In genomic region chr5:77311217-77311571, GRCh38 we compare ENCODE assay signal across 20 cellular contexts.
A peak's percentile ranks its signal among the peaks of the same experiment; 100 is the strongest.
DNase-seq lines count a peak whose midpoint lies in the region; ATAC-seq and TF ChIP-seq lines count a peak whose summit lies in the region.
"Had no signal": no experiment of that assay in that cellular context is flagged by ENCODE, and none has a peak within 500 bp of the region (broad histone marks: within the 10 kb centered on the region; RNA-seq: fewer than 3 reads in every experiment).

No MANE protein-coding gene starts in this region.

- peaks cover 4% of the 10 kb centered on the region for H3K4me1 ChIP-seq in osteoblast (ENCODE audit: insufficient read depth, low read length)
- H3K4me1 ChIP-seq: BLaER1 treated with 17β-estradiol and CSF1 and Interleukin-3, amounts not matched to agents 10 nM and 100 nM had no signal

- H3K4me2 ChIP-seq in osteoblast (ENCODE audit: insufficient read depth, low read length) = no peak overlapping the region
- H3K4me2 ChIP-seq: BLaER1 treated with 17β-estradiol and CSF1 and Interleukin-3, amounts not matched to agents 10 nM and 100 nM; PC-9 had no signal

- no peaks in the 10 kb centered on the region for H3K79me2 ChIP-seq in osteoblast (ENCODE audit: insufficient read depth, low read length)

- H3K27ac ChIP-seq in osteoblast (ENCODE audit: low read depth, low read length) = no peak overlapping the region
- H3K27ac ChIP-seq: BLaER1 treated with 17β-estradiol and CSF1 and Interleukin-3, amounts not matched to agents 10 nM and 100 nM; PC-9 had no signal

- ATAC-seq in HG03175 (IDR thresholded peaks at IDR 0.05; ENCODE audit: unreplicated experiment) = no peak
- no peak for ATAC-seq in effector memory CD8-positive, alpha-beta T cell (replicated peaks)
- no peak for ATAC-seq in GM19023 (IDR thresholded peaks at IDR 0.05; ENCODE audit: unreplicated experiment)
- ATAC-seq: CD8-positive, alpha-beta T cell; HCT116; K562 had no signal

- no peaks in the 10 kb centered on the region for H3K27me3 ChIP-seq in osteoblast (ENCODE audit: insufficient read depth, low read length)
- H3K27me3 ChIP-seq: BLaER1 treated with 17β-estradiol and CSF1 and Interleukin-3, amounts not matched to agents 10 nM and 100 nM had no signal

- no peaks in the 10 kb centered on the region for H3K9me3 Mint-ChIP-seq in effector memory CD8-positive, alpha-beta T cell

- H3K4me1 Mint-ChIP-seq in effector memory CD8-positive, alpha-beta T cell (ENCODE audit: low read depth in 2 of 2) = no peaks in the 10 kb centered on the region

- H4K20me1 ChIP-seq in osteoblast (ENCODE audit: insufficient read depth, low read length) = no peaks in the 10 kb centered on the region
- H4K20me1 ChIP-seq: BLaER1 treated with 17β-estradiol and CSF1 and Interleukin-3, amounts not matched to agents 10 nM and 100 nM had no signal

- no peak overlapping the region for H2AFZ ChIP-seq in osteoblast (ENCODE audit: low read length)
- H2AFZ ChIP-seq: PC-9 had no signal

- no peak overlapping the region for H3K4me3 Mint-ChIP-seq in effector memory CD8-positive, alpha-beta T cell
- H3K4me3 Mint-ChIP-seq: CD8-positive, alpha-beta T cell had no signal

- H3K27me3 Mint-ChIP-seq in effector memory CD8-positive, alpha-beta T cell = peaks cover 23% of the 10 kb centered on the region in 2 donors

- no peak for TF ChIP-seq CTCF in osteoblast (IDR thresholded peaks at IDR 0.05; ENCODE audit: extremely low read depth, low read depth, low read length)

- H3K36me3 Mint-ChIP-seq in effector memory CD8-positive, alpha-beta T cell (ENCODE audit: insufficient read depth) = no peaks in the 10 kb centered on the region
- H3K36me3 Mint-ChIP-seq: CD8-positive, alpha-beta T cell had no signal

- DNase-seq in EH (ENCODE audit: low read depth) (peak; percentile 63), NCI-H2029 treated with DMSO at 0.1 percent for 48 hours (lab: John Stamatoyannopoulos, UW) (peak; percentile 46), fibroblast of peridontal ligament (ENCODE audit: extremely low read depth) (peak; percentile 12), osteoblast (ENCODE audit: insufficient read length, low spot score, missing footprints) (peak; percentile 83), GM19238 (ENCODE audit: insufficient read length, low spot score) (no peak)
- no peak for DNase-seq in effector memory CD8-positive, alpha-beta T cell
- DNase-seq: CD8-positive, alpha-beta T cell; GDM1; NCI-H1092 treated with DMSO at 0.1 percent for 48 hours; NCI-H1436 treated with DMSO at 0.1 percent for 48 hours; NCI-H1930; NCI-H2171; NCI-H526; PC-9; RPMI8226 had no signal

- H3K36me3 ChIP-seq in osteoblast (ENCODE audit: insufficient read depth, low read length) = no peaks in the 10 kb centered on the region
- H3K36me3 ChIP-seq: BLaER1 treated with 17β-estradiol and CSF1 and Interleukin-3, amounts not matched to agents 10 nM and 100 nM had no signal

- no peak overlapping the region for H3K4me3 ChIP-seq in osteoblast (ENCODE audit: insufficient read depth, low read length)
- H3K4me3 ChIP-seq: BLaER1 treated with 17β-estradiol and CSF1 and Interleukin-3, amounts not matched to agents 10 nM and 100 nM; K562; PC-9 had no signal

- no peaks in the 10 kb centered on the region for H3K9me3 ChIP-seq in osteoblast (ENCODE audit: low read depth, low read length)
- H3K9me3 ChIP-seq: BLaER1 treated with 17β-estradiol and CSF1 and Interleukin-3, amounts not matched to agents 10 nM and 100 nM had no signal

- no peak overlapping the region for H3K27ac Mint-ChIP-seq in effector memory CD8-positive, alpha-beta T cell
- H3K27ac Mint-ChIP-seq: CD8-positive, alpha-beta T cell had no signal

Comparison
In these comparisons a context has a peak if more than half of its experiments do, and no peak if none do; other contexts are left out.
1. DNase-seq: peak in EH (single experiment), NCI-H2029 treated with DMSO at 0.1 percent for 48 hours (single experiment), fibroblast of peridontal ligament (single experiment) and osteoblast (single experiment); none in GM19238 (single experiment) and effector memory CD8-positive, alpha-beta T cell (0 of 3).